ENCODE assay signal across 9 cellular contexts in genomic region chr12:114476159-114476558, GRCh38.
DNase-seq lines count a peak whose midpoint lies in the region; ATAC-seq and TF ChIP-seq lines count a peak whose summit lies in the region.
"Had no signal": no experiment of that assay in that cellular context is flagged by ENCODE, and none has a peak within 500 bp of the region (broad histone marks: within the 10 kb centered on the region; RNA-seq: fewer than 3 reads in every experiment).

No MANE protein-coding gene starts in this region.

- H3K27me3 Mint-ChIP-seq in neural crest cell (ENCODE audit: low read depth) = peaks cover 98% of the 10 kb centered on the region

- no peak overlapping the region for H3K4me3 ChIP-seq in dorsolateral prefrontal cortex

- TF ChIP-seq CTCF in dorsolateral prefrontal cortex (IDR thresholded peaks at IDR 0.05 in 54 of 56, conservative IDR thresholded peaks at IDR 0.05 in 2 of 56; ENCODE audit: low read depth in 1 of 56, partially characterized antibody in 56 of 56) (peak in 53 of 56 donors; percentile 25 to 75 (median 57)), neural crest cell (conservative IDR thresholded peaks at IDR 0.05) (peak; percentile 57)

- peaks cover 10 to 73% (median 59%) of the 10 kb centered on the region in 45 donors for H3K27me3 ChIP-seq in dorsolateral prefrontal cortex

- intact Hi-C loops in dorsolateral prefrontal cortex (cut with DNase I) = loop anchor here (5.0 to 10.0 kb wide), 2 partner anchors 309 to 311 kb away; no protein-coding TSS in a partner anchor

- H3K27ac Mint-ChIP-seq in neural crest cell (ENCODE audit: unreplicated experiment) = no peak overlapping the region

- no peaks in the 10 kb centered on the region for H3K36me3 Mint-ChIP-seq in neural crest cell (ENCODE audit: low read depth)

- no peaks in the 10 kb centered on the region for H3K4me1 Mint-ChIP-seq in neural crest cell

- no peaks in the 10 kb centered on the region for H3K9me3 Mint-ChIP-seq in neural crest cell

- no peak overlapping the region for H3K4me3 Mint-ChIP-seq in neural crest cell

- DNase-seq in ELF-1 (ENCODE audit: low read depth, low spot score) = peak; percentile 13
- peak; percentile 30 for DNase-seq in NCI-H510A (lab: John Stamatoyannopoulos, UW)
- DNase-seq in dorsolateral prefrontal cortex = no peak
- DNase-seq in neural crest cell (ENCODE audit: low read depth, low spot score) = no peak
- DNase-seq: activated CD4-positive, alpha-beta T cell treated with anti-CD3 and anti-CD28 coated beads for 4 hours had no signal

- no peak overlapping the region for H3K27ac ChIP-seq in dorsolateral prefrontal cortex

- ATAC-seq in GM21723 (IDR thresholded peaks at IDR 0.05; ENCODE audit: unreplicated experiment) = no peak
- ATAC-seq in GM19397 (IDR thresholded peaks at IDR 0.05; ENCODE audit: unreplicated experiment) = no peak
- ATAC-seq in GM21360 (IDR thresholded peaks at IDR 0.05; ENCODE audit: unreplicated experiment) = no peak
- ATAC-seq in GM18861 (IDR thresholded peaks at IDR 0.05; ENCODE audit: unreplicated experiment) = no peak

Comparison
In these comparisons a context has a peak if more than half of its experiments do, and no peak if none do; other contexts are left out.
1. DNase-seq: peak in ELF-1 (single experiment) and NCI-H510A (single experiment); none in dorsolateral prefrontal cortex (0 of 10) and neural crest cell (single experiment).